Comparison of ENCODE assay signal across 19 cellular contexts in genomic region chr14:91313154-91313850, GRCh38.
DNase-seq lines count a peak whose midpoint lies in the region; ATAC-seq, FAIRE-seq and TF ChIP-seq lines count a peak whose summit lies in the region.
"Had no signal": no experiment of that assay in that cellular context is flagged by ENCODE, and none has a peak within 500 bp of the region (broad histone marks: within the 10 kb centered on the region; RNA-seq: fewer than 3 reads in every experiment).

No MANE protein-coding gene starts in this region.

- no peaks in the 10 kb centered on the region for H4K20me1 ChIP-seq in K562 (replicated peaks; ENCODE audit: control insufficient read depth, insufficient read depth, low read length)

- H2AFZ ChIP-seq in K562 (ENCODE audit: low read depth, low read length) = no peak overlapping the region

- H3K9ac ChIP-seq in K562 (ENCODE audit: insufficient read depth in 1 of 2, low read depth in 2 of 2, low read length in 2 of 2) = no peak overlapping the region

- H3K4me1 Mint-ChIP-seq in activated naive CD4-positive, alpha-beta T cell treated with anti-CD3 and anti-CD28 coated beads for 36 hours (ENCODE audit: low read depth) = peaks cover 71% of the 10 kb centered on the region
- peaks cover 68% of the 10 kb centered on the region for H3K4me1 Mint-ChIP-seq in stimulated activated memory B cell treated with anti-CD40 and anti-IgM and Interleukin-4, amounts not matched to agents 10 μg/mL and 1 μg/mL and 100 μg/mL, for 72 hours

- FAIRE-seq in K562 (lab: Jason Lieb, UNC) = no peak
- FAIRE-seq: GM18507 had no signal

- no peak for DNase-seq in activated naive CD4-positive, alpha-beta T cell treated with anti-CD3 and anti-CD28 coated beads, Interleukin-2, amount 50 U/mL, for 72 hours (ENCODE audit: low spot score in 2 of 2)
- DNase-seq in activated naive CD4-positive, alpha-beta T cell treated with anti-CD3 and anti-CD28 coated beads for 36 hours = no peak
- no peak for DNase-seq in RWPE1 (ENCODE audit: low spot score)
- no peak for DNase-seq in K562 (ENCODE audit: extremely low read depth in 1 of 4, low spot score in 3 of 4)
- DNase-seq in midbrain (lab: John Stamatoyannopoulos, UW) = no peak
- no peak for DNase-seq in OCI-M2 (lab: John Stamatoyannopoulos, UW; ENCODE audit: unreplicated experiment)
- DNase-seq: brain microvascular endothelial cell, colonic mucosa, head of caudate nucleus, Kasumi-1, left lung, NCI-H2171, NCI-H69, occipital lobe, SIG-M5, thyroid gland had no signal

- H3K4me2 ChIP-seq in K562 (ENCODE audit: insufficient read depth, low read length) = no peak overlapping the region

- no peak for ATAC-seq in activated naive CD4-positive, alpha-beta T cell treated with anti-CD3 and anti-CD28 coated beads, Interleukin-2, amount 50 U/mL, for 72 hours
- ATAC-seq in K562 (no peak), HG03521 (IDR thresholded peaks at IDR 0.05; ENCODE audit: unreplicated experiment) (no peak)
- no peak for ATAC-seq in stimulated activated memory B cell treated with anti-CD40 and anti-IgM and Interleukin-4, amounts not matched to agents 10 μg/mL and 1 μg/mL and 100 μg/mL, for 72 hours
- ATAC-seq: left lung had no signal

- peaks cover 0 to 16% of the 10 kb centered on the region in 2 experiments; a peak in 2 of 5 replicates for H3K4me1 ChIP-seq in K562 (replicated peaks in 1 of 2; ENCODE audit: control insufficient read depth in 2 of 2, insufficient read depth in 2 of 2, low read length in 2 of 2)

- no peaks in the 10 kb centered on the region for H3K9me3 Mint-ChIP-seq in activated naive CD4-positive, alpha-beta T cell treated with anti-CD3 and anti-CD28 coated beads, Interleukin-2, amount 50 U/mL, for 72 hours
- H3K9me3 Mint-ChIP-seq in activated naive CD4-positive, alpha-beta T cell treated with anti-CD3 and anti-CD28 coated beads for 36 hours = no peaks in the 10 kb centered on the region
- no peaks in the 10 kb centered on the region for H3K9me3 Mint-ChIP-seq in stimulated activated memory B cell treated with anti-CD40 and anti-IgM and Interleukin-4, amounts not matched to agents 10 μg/mL and 1 μg/mL and 100 μg/mL, for 72 hours

- CTCF ChIA-PET in activated naive CD4-positive, alpha-beta T cell treated with anti-CD3 and anti-CD28 coated beads for 36 hours (lab: Charles Lee) = interaction anchor here (0.6 to 1.4 kb wide), 2 partner anchors 10 to 114 kb away, joined by 3 read pairs; no protein-coding TSS in a partner anchor
- CTCF ChIA-PET in RWPE1 (lab: Yijun Ruan, JAX) = interaction anchor here (0.6 to 1.0 kb wide), 3 partner anchors 11 to 931 kb away, joined by 3 to 4 read pairs (median 3); no protein-coding TSS in a partner anchor
- CTCF ChIA-PET in K562 (lab: Yijun Ruan, JAX; ENCODE audit: low intra/inter-chr PET ratio) = no interaction called here

- no peaks in the 10 kb centered on the region for H3K27me3 Mint-ChIP-seq in activated naive CD4-positive, alpha-beta T cell treated with anti-CD3 and anti-CD28 coated beads for 36 hours (ENCODE audit: low read depth)
- no peaks in the 10 kb centered on the region for H3K27me3 Mint-ChIP-seq in stimulated activated memory B cell treated with anti-CD40 and anti-IgM and Interleukin-4, amounts not matched to agents 10 μg/mL and 1 μg/mL and 100 μg/mL, for 72 hours

- H3K27ac Mint-ChIP-seq in activated naive CD4-positive, alpha-beta T cell treated with anti-CD3 and anti-CD28 coated beads, Interleukin-2, amount 50 U/mL, for 72 hours = peak overlapping the region; percentile 82 to 89
- H3K27ac Mint-ChIP-seq in activated naive CD4-positive, alpha-beta T cell treated with anti-CD3 and anti-CD28 coated beads for 36 hours = no peak overlapping the region
- H3K27ac Mint-ChIP-seq in stimulated activated memory B cell treated with anti-CD40 and anti-IgM and Interleukin-4, amounts not matched to agents 10 μg/mL and 1 μg/mL and 100 μg/mL, for 72 hours = peak overlapping the region; percentile 75

- TSS peak; percentile 39 for BruUV-seq in K562 (replicated peaks; lab: Mats Ljungman, UMichigan)

- no peak for TF ChIP-seq CTCF in RWPE1 (conservative IDR thresholded peaks at IDR 0.05; ENCODE audit: low read depth)
- TF ChIP-seq CTCF in K562 (IDR thresholded peaks at IDR 0.05 in 2 of 3, conservative IDR thresholded peaks at IDR 0.05 in 1 of 3; ENCODE audit: insufficient read depth in 2 of 3, low read depth in 1 of 3, low read length in 3 of 3) = no peak

- peaks cover 51% of the 10 kb centered on the region; the same call in 2 of the 3 replicates for H3K36me3 ChIP-seq in K562 (ENCODE audit: control insufficient read depth, insufficient read depth, low read length)
- H3K36me3 ChIP-seq: brain microvascular endothelial cell, thyroid gland had no signal

- WGBS in K562 (ENCODE audit: insufficient coverage, low coverage, missing lambda C conversion rate) = 87% methylated on average over 5 of the region's 34 CpGs

- TF ChIP-seq POLR2A in K562 (conservative IDR thresholded peaks at IDR 0.05) = no peak

- peak overlapping the region; percentile 5; the same call in 1 of the 2 replicates for H3K27ac ChIP-seq in RWPE1
- H3K27ac ChIP-seq in K562 (ENCODE audit: extremely low read depth, low read depth, low read length) = no peak overlapping the region
- H3K27ac ChIP-seq: brain microvascular endothelial cell, colonic mucosa, left lung, thyroid gland had no signal

- no peaks in the 10 kb centered on the region for H3K79me2 ChIP-seq in K562 (ENCODE audit: control insufficient read depth, insufficient read depth, low read length)

- H3K4me3 Mint-ChIP-seq in activated naive CD4-positive, alpha-beta T cell treated with anti-CD3 and anti-CD28 coated beads for 36 hours = no peak overlapping the region
- H3K4me3 Mint-ChIP-seq in stimulated activated memory B cell treated with anti-CD40 and anti-IgM and Interleukin-4, amounts not matched to agents 10 μg/mL and 1 μg/mL and 100 μg/mL, for 72 hours = no peak overlapping the region

- in situ Hi-C loops in K562 (cut with MboI) = no loop called here

- TF ChIP-seq RAD21 in K562 (CRISPR knock-in tag; conservative IDR thresholded peaks at IDR 0.05 in 1 of 2, IDR thresholded peaks at IDR 0.05 in 1 of 2) = no peak

- POLR2A ChIA-PET in RWPE1 (lab: Yijun Ruan, JAX; ENCODE audit: low non-redundant PET) (no interaction called here), K562 (lab: Yijun Ruan, JAX) (no interaction called here)

- TF ChIP-seq EP300 in K562 (IDR thresholded peaks at IDR 0.05; ENCODE audit: low read length) = no peak

- no peak overlapping the region for H3K4me3 ChIP-seq in K562
- H3K4me3 ChIP-seq: colonic mucosa, left lung, thyroid gland had no signal

- H3K36me3 Mint-ChIP-seq in activated naive CD4-positive, alpha-beta T cell treated with anti-CD3 and anti-CD28 coated beads, Interleukin-2, amount 50 U/mL, for 72 hours = peaks cover 49 to 68% of the 10 kb centered on the region in 2 donors
- H3K36me3 Mint-ChIP-seq in activated naive CD4-positive, alpha-beta T cell treated with anti-CD3 and anti-CD28 coated beads for 36 hours (ENCODE audit: low read depth) = peaks cover 58% of the 10 kb centered on the region
- peaks cover 65% of the 10 kb centered on the region for H3K36me3 Mint-ChIP-seq in stimulated activated memory B cell treated with anti-CD40 and anti-IgM and Interleukin-4, amounts not matched to agents 10 μg/mL and 1 μg/mL and 100 μg/mL, for 72 hours

- no peaks in the 10 kb centered on the region for H3K27me3 ChIP-seq in K562 (ENCODE audit: control insufficient read depth in 2 of 2, insufficient read depth in 2 of 2, low read length in 2 of 2)
- H3K27me3 ChIP-seq: brain microvascular endothelial cell, colonic mucosa, left lung, thyroid gland had no signal

- peaks cover 3% of the 10 kb centered on the region for H3K9me1 ChIP-seq in K562 (ENCODE audit: control insufficient read depth, insufficient read depth, low read length)

- H3K9me3 ChIP-seq in K562 (replicated peaks; ENCODE audit: control insufficient read depth, insufficient read depth, low read depth, low read length) = no peaks in the 10 kb centered on the region
- H3K9me3 ChIP-seq: colonic mucosa, left lung, thyroid gland had no signal

- intact Hi-C loops in activated naive CD4-positive, alpha-beta T cell treated with anti-CD3 and anti-CD28 coated beads for 36 hours (cut with micrococcal nuclease) = no loop called here
- intact Hi-C loops in K562 (cut with micrococcal nuclease) = no loop called here

TF ChIP-seq in K562, 482 proteins besides CTCF, POLR2A, EP300 and RAD21:
- TF ChIP-seq, protein P1, sequence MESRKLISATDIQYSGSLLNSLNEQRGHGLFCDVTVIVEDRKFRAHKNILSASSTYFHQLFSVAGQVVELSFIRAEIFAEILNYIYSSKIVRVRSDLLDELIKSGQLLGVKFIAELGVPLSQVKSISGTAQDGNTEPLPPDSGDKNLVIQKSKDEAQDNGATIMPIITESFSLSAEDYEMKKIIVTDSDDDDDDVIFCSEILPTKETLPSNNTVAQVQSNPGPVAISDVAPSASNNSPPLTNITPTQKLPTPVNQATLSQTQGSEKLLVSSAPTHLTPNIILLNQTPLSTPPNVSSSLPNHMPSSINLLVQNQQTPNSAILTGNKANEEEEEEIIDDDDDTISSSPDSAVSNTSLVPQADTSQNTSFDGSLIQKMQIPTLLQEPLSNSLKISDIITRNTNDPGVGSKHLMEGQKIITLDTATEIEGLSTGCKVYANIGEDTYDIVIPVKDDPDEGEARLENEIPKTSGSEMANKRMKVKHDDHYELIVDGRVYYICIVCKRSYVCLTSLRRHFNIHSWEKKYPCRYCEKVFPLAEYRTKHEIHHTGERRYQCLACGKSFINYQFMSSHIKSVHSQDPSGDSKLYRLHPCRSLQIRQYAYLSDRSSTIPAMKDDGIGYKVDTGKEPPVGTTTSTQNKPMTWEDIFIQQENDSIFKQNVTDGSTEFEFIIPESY (CRISPR knock-in tag; IDR thresholded peaks at IDR 0.05) = 0 out of 2 replicates have a peak, but pooled peaks have one; percentile 24
- no peak for TF ChIP-seq ERF (CRISPR knock-in tag; IDR thresholded peaks at IDR 0.05)
TF ChIP-seq in K562: peak in this region for 1.
